ENCODE assay signal across 14 cellular contexts in the genomic region with DNA sequence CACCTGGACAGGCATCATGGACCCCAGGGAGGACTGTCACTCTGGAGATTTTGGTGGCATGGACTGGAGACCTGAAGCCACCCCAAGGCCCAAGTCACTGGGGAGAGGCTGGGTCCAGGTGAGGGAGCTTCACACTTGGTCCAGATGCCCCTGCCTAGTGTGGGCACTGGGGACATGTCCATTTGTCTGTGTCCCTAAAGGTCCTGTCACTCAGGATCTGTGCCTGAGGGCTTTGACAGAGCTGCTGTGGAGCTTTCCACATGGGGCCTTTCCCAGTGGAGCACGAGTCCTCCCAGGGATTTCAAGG. TPM values are rescaled to one million over a fixed set of nuclear protein-coding genes. Genes with fewer than 3 reads are reported as not detected.
"Had no signal": no experiment of that assay in that cellular context is flagged by ENCODE, and none has a peak within 500 bp of the region (broad histone marks: within the 10 kb centered on the region; RNA-seq: fewer than 3 reads in every experiment).

No MANE protein-coding gene starts in this region.

- H3K36me3 ChIP-seq: left lung had no signal

- H3K27ac Mint-ChIP-seq: activated CD8-positive, alpha-beta memory T cell treated with anti-CD3 and anti-CD28 coated beads, Interleukin-2, amount 10 ng/mL, durations not matched to agents 7 days and 5 days; activated naive CD8-positive, alpha-beta T cell treated with anti-CD3 and anti-CD28 coated beads, Interleukin-2, amount 10 ng/mL, durations not matched to agents 7 days and 5 days; nephron; stimulated activated naive CD8-positive, alpha-beta T cell treated with anti-CD3 and anti-CD28 coated beads, Interleukin-15, Interleukin-2, amounts not matched to agents 100 ng/mL and 50 ng/mL, for 24 hours; T-helper 17 cell had no signal

- H3K4me1 ChIP-seq: left lung, testis had no signal

- H3K4me3 ChIP-seq: left lung, testis had no signal

- H3K27me3 ChIP-seq: left lung, testis had no signal

- DNase-seq: activated gamma-delta T cell treated with Interleukin-2 at 50 U/mL for 16 hours; activated naive CD8-positive, alpha-beta T cell treated with anti-CD3 and anti-CD28 coated beads, Interleukin-2, amount 10 ng/mL, durations not matched to agents 7 days and 5 days; activated T-cell treated with anti-CD3 and anti-CD28 coated beads, Interleukin-2, amount 50 U/mL, for 4 hours; aorta; islet precursor cell; left lung; occipital lobe had no signal

- H3K36me3 Mint-ChIP-seq: activated CD8-positive, alpha-beta memory T cell treated with anti-CD3 and anti-CD28 coated beads, Interleukin-2, amount 10 ng/mL, durations not matched to agents 7 days and 5 days; activated naive CD8-positive, alpha-beta T cell treated with anti-CD3 and anti-CD28 coated beads, Interleukin-2, amount 10 ng/mL, durations not matched to agents 7 days and 5 days had no signal

- H3K27ac ChIP-seq: left lung, testis had no signal

- H3K9me3 ChIP-seq: left lung, testis had no signal

- H3K4me1 Mint-ChIP-seq: nephron had no signal

- H3K4me3 Mint-ChIP-seq: activated CD8-positive, alpha-beta memory T cell treated with anti-CD3 and anti-CD28 coated beads, Interleukin-2, amount 10 ng/mL, durations not matched to agents 7 days and 5 days; activated naive CD8-positive, alpha-beta T cell treated with anti-CD3 and anti-CD28 coated beads, Interleukin-2, amount 10 ng/mL, durations not matched to agents 7 days and 5 days; activated T-cell treated with anti-CD3 and anti-CD28 coated beads, Interleukin-2, amount 50 U/mL, for 4 hours; nephron; stimulated activated naive CD8-positive, alpha-beta T cell treated with anti-CD3 and anti-CD28 coated beads, Interleukin-15, Interleukin-2, amounts not matched to agents 100 ng/mL and 50 ng/mL, for 24 hours; T-helper 17 cell had no signal

- H3K9me3 Mint-ChIP-seq: activated naive CD8-positive, alpha-beta T cell treated with anti-CD3 and anti-CD28 coated beads, Interleukin-2, amount 10 ng/mL, durations not matched to agents 7 days and 5 days; activated T-cell treated with anti-CD3 and anti-CD28 coated beads, Interleukin-2, amount 50 U/mL, for 4 hours; stimulated activated naive CD8-positive, alpha-beta T cell treated with anti-CD3 and anti-CD28 coated beads, Interleukin-15, Interleukin-2, amounts not matched to agents 100 ng/mL and 50 ng/mL, for 24 hours had no signal

RNA-seq across cellular contexts. Expression of gene CEACAM8, which starts 40.5 kb away (rescaled TPM):
- total RNA-seq: activated CD8-positive, alpha-beta memory T cell treated with anti-CD3 and anti-CD28 coated beads, Interleukin-2, amount 10 ng/mL, durations not matched to agents 7 days and 5 days; activated naive CD8-positive, alpha-beta T cell treated with anti-CD3 and anti-CD28 coated beads, Interleukin-2, amount 10 ng/mL, durations not matched to agents 7 days and 5 days; activated T-cell treated with anti-CD3 and anti-CD28 coated beads, Interleukin-2, amount 50 U/mL, for 4 hours; endothelial cell of umbilical vein; occipital lobe; pulmonary artery endothelial cell; T-helper 17 cell had no signal
